In the genomic region with DNA sequence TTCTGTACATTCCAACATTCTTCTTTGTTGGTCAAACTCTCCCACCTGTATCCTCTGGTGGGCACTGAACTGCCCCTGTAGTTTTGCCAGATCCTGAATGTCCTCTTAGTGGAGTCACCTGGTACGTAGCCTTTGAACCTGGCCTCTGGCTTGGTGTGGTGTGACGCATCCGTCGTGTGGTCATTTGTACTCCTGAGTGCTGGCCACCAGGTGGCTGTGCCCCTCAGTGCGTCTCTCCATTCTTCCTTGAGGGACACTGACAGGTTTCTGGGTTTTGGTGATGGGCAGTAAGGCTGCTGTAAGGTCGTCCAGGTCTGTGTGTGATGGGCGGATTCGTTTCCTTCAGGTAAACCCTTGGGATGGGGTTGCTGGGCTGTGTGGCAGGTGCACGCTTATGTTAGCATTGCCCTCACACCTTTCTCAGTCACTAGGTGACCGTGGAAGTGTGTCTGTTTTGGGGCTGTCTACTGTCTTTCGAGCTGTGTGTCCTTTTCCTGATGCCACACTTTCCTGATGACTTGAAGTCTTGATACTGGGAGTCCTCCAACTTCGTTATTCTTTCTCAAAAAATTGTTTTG, we compare ENCODE assay signal across 17 cellular contexts. TPM values are rescaled to one million over a fixed set of nuclear protein-coding genes. Genes with fewer than 3 reads are reported as not detected.
DNase-seq lines count a peak whose midpoint lies in the region; ATAC-seq, FAIRE-seq and TF ChIP-seq lines count a peak whose summit lies in the region.
"Had no signal": no experiment of that assay in that cellular context is flagged by ENCODE, and none has a peak within 500 bp of the region (broad histone marks: within the 10 kb centered on the region; RNA-seq: fewer than 3 reads in every experiment).

No MANE protein-coding gene starts in this region.

- CTCF ChIA-PET in A549 (lab: Yijun Ruan, JAX), result interaction anchor here (2.1 kb wide), 1 partner anchor 9 kb away, joined by 11 read pairs; no protein-coding TSS in a partner anchor
- CTCF ChIA-PET in CD8-positive, alpha-beta memory T cell (lab: Charles Lee), result interaction anchor here (1.3 kb wide), 1 partner anchor 11 kb away, joined by 3 read pairs; no protein-coding TSS in a partner anchor

- TF ChIP-seq EP300 in A549 (IDR thresholded peaks at IDR 0.05), result no peak

- no peak overlapping the region for H3K27ac ChIP-seq in A549
- no peak overlapping the region for H3K27ac ChIP-seq in CD8-positive, alpha-beta memory T cell (ENCODE audit: low read depth, low read length)
- no peak overlapping the region for H3K27ac ChIP-seq in kidney (ENCODE audit: low read depth in 2 of 2, low read length in 2 of 2)
- H3K27ac ChIP-seq: prostate gland had no signal

- peak; percentile 60 to 66; a peak in 4 of 6 replicates for ATAC-seq in A549
- no peak for ATAC-seq in GM18505 (IDR thresholded peaks at IDR 0.05; ENCODE audit: unreplicated experiment)
- ATAC-seq in GM19452 (IDR thresholded peaks at IDR 0.05; ENCODE audit: unreplicated experiment), result no peak

- WGBS in A549 (ENCODE audit: missing lambda C conversion rate), result 96% methylated on average over 11 of the region's 12 CpGs

- no peak for DNase-seq in A549 (ENCODE audit: low read depth in 1 of 2, low spot score in 1 of 2)
- peak in 1 of 5 donors; percentile 18 for DNase-seq in CD8-positive, alpha-beta memory T cell
- peak; percentile 28 for DNase-seq in kidney
- no peak for DNase-seq in ACHN
- DNase-seq in NCI-H2107 treated with DMSO at 0.1 percent for 48 hours (lab: John Stamatoyannopoulos, UW; ENCODE audit: unreplicated experiment), result no peak
- DNase-seq: activated CD4-positive, alpha-beta T cell treated with anti-CD3 and anti-CD28 coated beads for 4 hours; activated gamma-delta T cell treated with Interleukin-2 at 50 U/mL for 16 hours; NCI-H2081; NCI-H748 treated with DMSO at 0.1 percent for 48 hours; stimulated activated CD4-positive, alpha-beta T cell treated with anti-CD3 and anti-CD28 coated beads, Interleukin-15, amount 100 ng/mL, for 24 hours had no signal

- no peak for TF ChIP-seq CTCF in A549 (IDR thresholded peaks at IDR 0.05)
- no peak for TF ChIP-seq CTCF in kidney (IDR thresholded peaks at IDR 0.05; ENCODE audit: borderline replicate concordance, extremely low read depth, insufficient read depth)

- H3K27ac Mint-ChIP-seq in CD8-positive, alpha-beta memory T cell, result peak overlapping the region; percentile 72 to 98 (median 92)
- H3K27ac Mint-ChIP-seq in activated naive CD8-positive, alpha-beta T cell, result peak overlapping the region; percentile 76

- H3K9me3 ChIP-seq in A549 (no peaks in the 10 kb centered on the region), kidney (ENCODE audit: control insufficient read depth in 1 of 2, low read length in 2 of 2) (no peaks in the 10 kb centered on the region)
- no peaks in the 10 kb centered on the region for H3K9me3 ChIP-seq in CD8-positive, alpha-beta memory T cell (ENCODE audit: low read length)
- H3K9me3 ChIP-seq: BLaER1 treated with 17β-estradiol and CSF1 and Interleukin-3, amounts not matched to agents 10 nM and 100 nM; prostate gland had no signal

- no peaks in the 10 kb centered on the region for H3K27me3 Mint-ChIP-seq in CD8-positive, alpha-beta memory T cell
- H3K27me3 Mint-ChIP-seq in activated naive CD8-positive, alpha-beta T cell, result no peaks in the 10 kb centered on the region

- H3K9me3 Mint-ChIP-seq in CD8-positive, alpha-beta memory T cell, result no peaks in the 10 kb centered on the region
- no peaks in the 10 kb centered on the region for H3K9me3 Mint-ChIP-seq in activated naive CD8-positive, alpha-beta T cell (ENCODE audit: low read depth)

- TF ChIP-seq RAD21 in A549 (conservative IDR thresholded peaks at IDR 0.05 in 1 of 2, IDR thresholded peaks at IDR 0.05 in 1 of 2), result no peak

- peaks cover 34 to 51% (median 38%) of the 10 kb centered on the region in 3 donors for H3K4me1 Mint-ChIP-seq in CD8-positive, alpha-beta memory T cell
- peaks cover 48% of the 10 kb centered on the region for H3K4me1 Mint-ChIP-seq in activated naive CD8-positive, alpha-beta T cell (ENCODE audit: low read depth)

- intact Hi-C loops in kidney (cut with DNase I), result no loop called here

- FAIRE-seq in A549 (lab: Jason Lieb, UNC) (no peak), kidney (lab: Jason Lieb, UNC) (no peak)
- FAIRE-seq: keratinocyte had no signal

- peaks cover 1 to 61% (median 9%) of the 10 kb centered on the region in 3 donors for H3K36me3 Mint-ChIP-seq in CD8-positive, alpha-beta memory T cell
- H3K36me3 Mint-ChIP-seq in activated naive CD8-positive, alpha-beta T cell, result peaks cover 13% of the 10 kb centered on the region

- no peaks in the 10 kb centered on the region for H3K4me1 ChIP-seq in A549
- H3K4me1 ChIP-seq in CD8-positive, alpha-beta memory T cell (ENCODE audit: insufficient read depth, low read length), result peaks cover 28% of the 10 kb centered on the region
- H3K4me1 ChIP-seq in kidney (ENCODE audit: control insufficient read depth in 1 of 2, insufficient read depth in 1 of 2, low read depth in 1 of 2, low read length in 2 of 2), result peaks cover 0 to 7% of the 10 kb centered on the region in 2 donors
- H3K4me1 ChIP-seq: prostate gland had no signal

- H3K27me3 ChIP-seq in CD8-positive, alpha-beta memory T cell (ENCODE audit: insufficient read depth, low read length, poor library complexity, severe bottlenecking), result no peaks in the 10 kb centered on the region
- H3K27me3 ChIP-seq: BLaER1 treated with 17β-estradiol and CSF1 and Interleukin-3, amounts not matched to agents 10 nM and 100 nM had no signal

- H3K9ac ChIP-seq in kidney (ENCODE audit: low read length in 2 of 2), result no peak overlapping the region

- H3K4me3 Mint-ChIP-seq in CD8-positive, alpha-beta memory T cell, result no peak overlapping the region
- peak overlapping the region; percentile 8 for H3K4me3 Mint-ChIP-seq in activated naive CD8-positive, alpha-beta T cell

- H3K4me3 ChIP-seq in A549 (no peak overlapping the region), kidney (ENCODE audit: low read length in 2 of 2) (no peak overlapping the region)
- no peak overlapping the region for H3K4me3 ChIP-seq in CD8-positive, alpha-beta memory T cell (ENCODE audit: low read length)
- H3K4me3 ChIP-seq: BLaER1 treated with 17β-estradiol and CSF1 and Interleukin-3, amounts not matched to agents 10 nM and 100 nM; prostate gland had no signal

- TF ChIP-seq POLR2A in A549 (IDR thresholded peaks at IDR 0.05; ENCODE audit: low read length) (no peak), GM18505 (IDR thresholded peaks at IDR 0.05; ENCODE audit: borderline replicate concordance, extremely low read depth, insufficient read depth, insufficient read length) (no peak)

- in situ Hi-C loops in ACHN (cut with HindIII; ENCODE audit: low pct_ligation_motif_present, low pct_unique_long_range_greater_than_20kb, low sequenced_read_pairs), result no loop called here

- H3K36me3 ChIP-seq in CD8-positive, alpha-beta memory T cell (ENCODE audit: insufficient read depth, low read length), result peaks cover 40% of the 10 kb centered on the region
- H3K36me3 ChIP-seq in kidney (ENCODE audit: control insufficient read depth in 1 of 2, insufficient read depth in 2 of 2, low read length in 2 of 2), result peaks cover 38 to 44% of the 10 kb centered on the region in 2 donors

- POLR2A ChIA-PET in A549 (lab: Yijun Ruan, JAX), result interaction anchor here (0.7 kb wide), 1 partner anchor 124 kb away, joined by 6 read pairs; no protein-coding TSS in a partner anchor
- POLR2A ChIA-PET in CD8-positive, alpha-beta memory T cell (lab: Charles Lee), result no interaction called here

- H3K4me2 ChIP-seq in A549, result no peak overlapping the region
- H3K4me2 ChIP-seq: BLaER1 treated with 17β-estradiol and CSF1 and Interleukin-3, amounts not matched to agents 10 nM and 100 nM had no signal

RNA-seq across cellular contexts. Expression of gene RANBP1, which starts 13.6 kb away (rescaled TPM):
- polyA plus RNA-seq in A549 (2011; rRNA removed) (197 and 239 TPM in 2 replicates), A549 (2017; fragmentation: RNase III; extraction: RNeasy Plus Mini Kit Qiagen cat#74134 plus additional on column Dnase treatment) (325 to 369 TPM (median 338 TPM) in 3 replicates), kidney (ENCODE audit: insufficient read depth, low read depth, low replicate concordance) (80.5 TPM)
- polyA plus RNA-seq in A549 (2012; cell fraction: cytosol; rRNA removed), result 564 and 757 TPM in 2 replicates
- polyA plus RNA-seq in A549 (2012; cell fraction: nucleus; rRNA removed), result 225 and 357 TPM in 2 replicates
- 125 and 144 TPM in 2 replicates for polyA minus RNA-seq in A549 (2011; rRNA and poly(A)+ RNA removed)
- 100 to 1,000 TPM; 436 to 459 TPM for total RNA-seq in CD8-positive, alpha-beta memory T cell
- 102 TPM for polyA plus RNA-seq in CD8-positive, alpha-beta memory T cell
- total RNA-seq in kidney, result 67.2 TPM

RNA-seq across cellular contexts. Expression of gene TRMT2A, which starts 14.7 kb away (rescaled TPM):
- polyA plus RNA-seq in A549 (2011; rRNA removed) (11.6 and 12.3 TPM in 2 replicates), A549 (2017; fragmentation: RNase III; extraction: RNeasy Plus Mini Kit Qiagen cat#74134 plus additional on column Dnase treatment) (24.1 to 28.8 TPM (median 26.8 TPM) in 3 replicates), kidney (ENCODE audit: insufficient read depth, low read depth, low replicate concordance) (37.3 TPM)
- polyA plus RNA-seq in A549 (2012; cell fraction: cytosol; rRNA removed), result 32.3 and 34.4 TPM in 2 replicates
- polyA plus RNA-seq in A549 (2012; cell fraction: nucleus; rRNA removed), result 163 and 177 TPM in 2 replicates
- polyA minus RNA-seq in A549 (2011; rRNA and poly(A)+ RNA removed), result 16.7 and 35.7 TPM in 2 replicates
- total RNA-seq in CD8-positive, alpha-beta memory T cell, result 100 to 1,000 TPM; 108 to 121 TPM
- 35.6 TPM for polyA plus RNA-seq in CD8-positive, alpha-beta memory T cell
- 50.0 TPM for total RNA-seq in kidney

RNA-seq across cellular contexts. Expression of gene DGCR8, which starts 22.3 kb away (rescaled TPM):
- polyA plus RNA-seq in A549 (2011; rRNA removed) (18.1 and 18.7 TPM in 2 replicates), A549 (2017; fragmentation: RNase III; extraction: RNeasy Plus Mini Kit Qiagen cat#74134 plus additional on column Dnase treatment) (20.6 to 22.1 TPM (median 21.3 TPM) in 3 replicates), kidney (ENCODE audit: insufficient read depth, low read depth, low replicate concordance) (12.2 TPM)
- 15.6 and 16.4 TPM in 2 replicates for polyA plus RNA-seq in A549 (2012; cell fraction: cytosol; rRNA removed)
- 65.3 and 77.7 TPM in 2 replicates for polyA plus RNA-seq in A549 (2012; cell fraction: nucleus; rRNA removed)
- 16.5 and 20.6 TPM in 2 replicates for polyA minus RNA-seq in A549 (2011; rRNA and poly(A)+ RNA removed)
- total RNA-seq in CD8-positive, alpha-beta memory T cell, result 10 to 100 TPM; 68.6 to 73.8 TPM
- 10.6 TPM for polyA plus RNA-seq in CD8-positive, alpha-beta memory T cell
- total RNA-seq in kidney, result 40.1 TPM

RNA-seq across cellular contexts. Expression of gene ZDHHC8, which starts 29.3 kb away (rescaled TPM):
- polyA plus RNA-seq in A549 (2011; rRNA removed) (5.3 and 7.2 TPM in 2 replicates), A549 (2017; fragmentation: RNase III; extraction: RNeasy Plus Mini Kit Qiagen cat#74134 plus additional on column Dnase treatment) (24.2 to 29.0 TPM (median 28.1 TPM) in 3 replicates), kidney (ENCODE audit: insufficient read depth, low read depth, low replicate concordance) (18.8 TPM)
- polyA plus RNA-seq in A549 (2012; cell fraction: cytosol; rRNA removed), result 41.3 and 45.4 TPM in 2 replicates
- 208 and 285 TPM in 2 replicates for polyA plus RNA-seq in A549 (2012; cell fraction: nucleus; rRNA removed)
- polyA minus RNA-seq in A549 (2011; rRNA and poly(A)+ RNA removed), result 1.8 and 4.6 TPM in 2 replicates
- 10 to 100 TPM; 74.7 to 80.7 TPM for total RNA-seq in CD8-positive, alpha-beta memory T cell
- polyA plus RNA-seq in CD8-positive, alpha-beta memory T cell, result 4.4 TPM
- 57.1 TPM for total RNA-seq in kidney

RNA-seq across cellular contexts. Expression of gene CCDC188, which starts 48.6 kb away (rescaled TPM):
- not detected in 2 replicates for polyA plus RNA-seq in A549 (2011; rRNA removed)
- not detected in 2 replicates for polyA plus RNA-seq in A549 (2012; cell fraction: cytosol; rRNA removed)
- 0.05 TPM in 1 of 2 replicates, not detected in the other for polyA plus RNA-seq in A549 (2012; cell fraction: nucleus; rRNA removed)
- polyA plus RNA-seq in A549 (2017; fragmentation: RNase III; extraction: RNeasy Plus Mini Kit Qiagen cat#74134 plus additional on column Dnase treatment), result not detected in 3 replicates
- not detected in 2 replicates for polyA minus RNA-seq in A549 (2011; rRNA and poly(A)+ RNA removed)
- not detected for total RNA-seq in CD8-positive, alpha-beta memory T cell
- polyA plus RNA-seq in CD8-positive, alpha-beta memory T cell, result not detected
- 2.8 TPM for total RNA-seq in kidney
- 0.54 TPM for polyA plus RNA-seq in kidney (ENCODE audit: insufficient read depth, low read depth, low replicate concordance)
- total RNA-seq: RPMI7951 had no signal
- polyA plus RNA-seq: keratinocyte had no signal

Comparison
In these comparisons a context has a peak if more than half of its experiments do, and no peak if none do; other contexts are left out.
1. ATAC-seq: peak in A549 (2 of 2); none in GM18505 (single experiment) and GM19452 (single experiment).